9 cellular contexts compared by ENCODE assay signal in the genomic region with DNA sequence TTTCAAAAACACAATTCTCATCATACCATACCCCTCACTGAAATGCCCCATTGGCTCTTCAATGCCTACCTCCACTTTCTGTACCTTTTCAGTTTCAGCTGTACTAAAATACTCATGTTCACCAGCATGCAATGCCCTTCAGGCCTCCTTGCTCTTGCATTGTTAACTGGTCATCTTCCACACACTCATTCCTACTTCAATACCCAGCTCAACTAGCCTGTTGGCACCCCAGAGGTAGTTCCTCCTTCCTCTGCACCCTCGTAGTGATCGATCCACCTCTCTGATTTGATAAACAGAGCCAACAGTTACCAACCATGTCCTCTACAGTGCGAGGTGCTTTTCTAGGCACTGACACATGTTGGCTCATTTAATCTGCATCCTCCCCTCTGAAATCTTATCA.
"Had no signal": no experiment of that assay in that cellular context is flagged by ENCODE, and none has a peak within 500 bp of the region (broad histone marks: within the 10 kb centered on the region; RNA-seq: fewer than 3 reads in every experiment).

No MANE protein-coding gene starts in this region.

- DNase-seq: H9, HCEC 1CT, HFFc6, IMR-90, KBM-7 had no signal

- ATAC-seq: GM23338 had no signal

- H2AFZ ChIP-seq: GM23338 had no signal

- H3K4me2 ChIP-seq: GM23338 had no signal

- H3K27ac Mint-ChIP-seq: GM23338, H9, HFFc6 had no signal

- H3K4me3 ChIP-seq: GM23338 had no signal

- H3K4me3 Mint-ChIP-seq: GM23338, H9, HFFc6 had no signal

- FAIRE-seq: H1, H54 had no signal

- H3K27ac ChIP-seq: HL-60 had no signal
